ENCODE assay signal across 8 cellular contexts in the genomic region with DNA sequence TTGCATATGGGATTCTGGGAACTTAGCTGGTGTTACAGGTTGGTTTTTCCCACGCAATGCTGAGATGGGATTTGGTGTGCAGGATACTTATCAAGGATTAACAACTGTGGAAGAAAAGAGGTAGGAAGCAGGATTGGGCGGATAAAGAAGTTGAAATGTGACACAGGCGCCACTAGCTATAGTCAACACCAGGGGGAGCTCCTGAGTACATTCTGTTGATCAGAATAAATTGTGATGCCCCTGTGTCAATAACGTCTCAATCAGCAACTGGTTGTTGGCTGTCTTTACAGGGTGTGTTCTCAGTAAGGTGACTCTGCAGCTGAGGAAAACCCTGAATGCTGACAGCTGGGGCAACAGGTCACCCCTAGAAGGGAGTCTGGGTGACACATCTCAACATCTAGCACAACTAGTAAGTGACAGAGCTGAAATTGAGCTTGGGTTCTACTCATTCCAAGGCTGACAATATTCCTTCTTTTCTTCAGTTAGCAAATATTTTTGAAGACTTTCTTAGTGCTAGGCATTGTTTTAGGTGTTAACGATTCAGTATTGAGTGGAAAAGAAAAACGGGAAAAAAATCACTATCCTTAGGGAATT.
DNase-seq lines count a peak whose midpoint lies in the region; ATAC-seq and TF ChIP-seq lines count a peak whose summit lies in the region.

No MANE protein-coding gene starts in this region.

- H4K20me1 ChIP-seq in hepatocyte (ENCODE audit: insufficient read depth, poor library complexity, severe bottlenecking), result no peaks in the 10 kb centered on the region

- ATAC-seq in HG03064 (IDR thresholded peaks at IDR 0.05; ENCODE audit: low read depth, unreplicated experiment), result peak; percentile 61
- no peak for ATAC-seq in GM18520 (IDR thresholded peaks at IDR 0.05; ENCODE audit: unreplicated experiment)

- H3K27me3 Mint-ChIP-seq in activated CD4-positive, alpha-beta T cell treated with anti-CD3 and anti-CD28 coated beads, Interleukin-2, amount 10 ng/mL, durations not matched to agents 24 days and 14 days, result no peaks in the 10 kb centered on the region

- intact Hi-C loops in activated CD4-positive, alpha-beta T cell treated with anti-CD3 and anti-CD28 coated beads, Interleukin-2, amount 10 ng/mL, durations not matched to agents 24 days and 14 days (cut with micrococcal nuclease), result no loop called here
- intact Hi-C loops in uterus (cut with DNase I; ENCODE audit: low total_unique reads), result no loop called here

- H3K4me1 Mint-ChIP-seq in activated CD4-positive, alpha-beta T cell treated with anti-CD3 and anti-CD28 coated beads, Interleukin-2, amount 10 ng/mL, durations not matched to agents 24 days and 14 days, result no peaks in the 10 kb centered on the region

- peaks cover 1% of the 10 kb centered on the region for H3K36me3 Mint-ChIP-seq in activated CD4-positive, alpha-beta T cell treated with anti-CD3 and anti-CD28 coated beads, Interleukin-2, amount 10 ng/mL, durations not matched to agents 24 days and 14 days (ENCODE audit: low read depth)

- no peak overlapping the region for H3K4me2 ChIP-seq in hepatocyte

- no peak overlapping the region for H3K4me3 ChIP-seq in hepatocyte
- no peak overlapping the region for H3K4me3 ChIP-seq in uterus

- H3K27ac Mint-ChIP-seq in activated CD4-positive, alpha-beta T cell treated with anti-CD3 and anti-CD28 coated beads, Interleukin-2, amount 10 ng/mL, durations not matched to agents 24 days and 14 days, result no peak overlapping the region

- 84% methylated on average over 6 of the region's 6 CpGs for WGBS in hepatocyte (ENCODE audit: low lambda C conversion rate, missing lambda C conversion rate)

- H3K9me3 ChIP-seq in hepatocyte (ENCODE audit: low read depth) (no peaks in the 10 kb centered on the region), uterus (no peaks in the 10 kb centered on the region)

- TF ChIP-seq POLR2A in uterus (IDR thresholded peaks at IDR 0.05), result no peak

- no peaks in the 10 kb centered on the region for H3K9me2 ChIP-seq in hepatocyte (replicated peaks; ENCODE audit: insufficient read depth)

- H2AFZ ChIP-seq in hepatocyte, result no peak overlapping the region

- peak; percentile 51 for TF ChIP-seq CTCF in hepatocyte (IDR thresholded peaks at IDR 0.05; ENCODE audit: poor library complexity)
- peak in 3 of 4 experiments; percentile 32 to 35 (median 33) for TF ChIP-seq CTCF in uterus (IDR thresholded peaks at IDR 0.05)

- H3K27ac ChIP-seq in hepatocyte, result no peak overlapping the region
- H3K27ac ChIP-seq in uterus, result no peak overlapping the region

- peak; percentile 58 for DNase-seq in activated CD4-positive, alpha-beta T cell treated with anti-CD3 and anti-CD28 coated beads, Interleukin-2, amount 10 ng/mL, durations not matched to agents 24 days and 14 days
- DNase-seq in activated CD4-positive, alpha-beta T cell treated with anti-CD3 and anti-CD28 coated beads for 4 hours, result no peak
- DNase-seq in SK-N-DZ (ENCODE audit: low spot score) (peak; percentile 26), hepatocyte (ENCODE audit: low spot score) (peak; percentile 54), uterus (no peak), NCI-H187 treated with DMSO at 0.1 percent for 48 hours (lab: John Stamatoyannopoulos, UW) (no peak)

- H3K36me3 ChIP-seq in hepatocyte (replicated peaks; ENCODE audit: insufficient read depth, low read depth) (no peaks in the 10 kb centered on the region), uterus (no peaks in the 10 kb centered on the region)

- H3K79me2 ChIP-seq in hepatocyte, result no peaks in the 10 kb centered on the region

- H3K9me3 Mint-ChIP-seq in activated CD4-positive, alpha-beta T cell treated with anti-CD3 and anti-CD28 coated beads, Interleukin-2, amount 10 ng/mL, durations not matched to agents 24 days and 14 days, result peaks cover 31% of the 10 kb centered on the region

- H3K27me3 ChIP-seq in hepatocyte (no peaks in the 10 kb centered on the region), uterus (no peaks in the 10 kb centered on the region)

- no peak overlapping the region for H3K4me3 Mint-ChIP-seq in activated CD4-positive, alpha-beta T cell treated with anti-CD3 and anti-CD28 coated beads, Interleukin-2, amount 10 ng/mL, durations not matched to agents 24 days and 14 days

- H3K4me1 ChIP-seq in hepatocyte (ENCODE audit: insufficient read depth), result no peaks in the 10 kb centered on the region
- no peaks in the 10 kb centered on the region for H3K4me1 ChIP-seq in uterus

Comparison
In these comparisons a context has a peak if more than half of its experiments do, and no peak if none do; other contexts are left out.
1. DNase-seq: peak in activated CD4-positive, alpha-beta T cell treated with anti-CD3 and anti-CD28 coated beads, Interleukin-2, amount 10 ng/mL, durations not matched to agents 24 days and 14 days (single experiment), SK-N-DZ (single experiment) and hepatocyte (single experiment); none in activated CD4-positive, alpha-beta T cell treated with anti-CD3 and anti-CD28 coated beads for 4 hours (0 of 2), uterus (0 of 2) and NCI-H187 treated with DMSO at 0.1 percent for 48 hours (single experiment).